22 cellular contexts compared by ENCODE assay signal in genomic region chr17:70882504-70882903, GRCh38.
A peak's percentile ranks its signal among the peaks of the same experiment; 100 is the strongest.
DNase-seq lines count a peak whose midpoint lies in the region; ATAC-seq and TF ChIP-seq lines count a peak whose summit lies in the region.
"Had no signal": no experiment of that assay in that cellular context is flagged by ENCODE, and none has a peak within 500 bp of the region (broad histone marks: within the 10 kb centered on the region; RNA-seq: fewer than 3 reads in every experiment).

No MANE protein-coding gene starts in this region.

- no peaks in the 10 kb centered on the region for H3K9me3 ChIP-seq in prostate gland

- no peaks in the 10 kb centered on the region; the same call in 1 of the 2 replicates for H3K27me3 Mint-ChIP-seq in WTC11 (ENCODE audit: low read depth)
- H3K27me3 Mint-ChIP-seq: B cell, T-cell had no signal

- H3K4me1 Mint-ChIP-seq in WTC11 = peaks cover 16% of the 10 kb centered on the region
- H3K4me1 Mint-ChIP-seq: B cell, T-cell had no signal

- no peak overlapping the region for H3K27ac Mint-ChIP-seq in WTC11
- H3K27ac Mint-ChIP-seq: B cell, T-cell had no signal

- TF ChIP-seq POLR2A in prostate gland (IDR thresholded peaks at IDR 0.05) = no peak

- 78% methylated on average over 6 of the region's 6 CpGs for WGBS in prostate gland

- DNase-seq in HPDE6-E6E7 (ENCODE audit: extremely low spot score) = peak; percentile 3
- no peak for DNase-seq in WTC11 (ENCODE audit: low spot score)
- DNase-seq in iPS-NIHi11 (ENCODE audit: low spot score) = peak; percentile 20
- no peak for DNase-seq in prostate gland (ENCODE audit: low spot score)
- DNase-seq in glomerular visceral epithelial cell (ENCODE audit: extremely low spot score) = no peak
- DNase-seq: Calu3, GOT3, KBM-7, NCI-H1105 treated with DMSO at 0.1 percent for 48 hours, NCI-H146, NCI-H1930, NCI-H2107, NCI-H524, NCI-H82, SHP77, T-cell had no signal

- H3K4me1 ChIP-seq in prostate gland (replicated peaks) = no peaks in the 10 kb centered on the region

- no peak overlapping the region for H3K4me3 Mint-ChIP-seq in WTC11
- H3K4me3 Mint-ChIP-seq: B cell, T-cell had no signal

- H3K9me3 Mint-ChIP-seq in WTC11 = peaks cover 19% of the 10 kb centered on the region

- CTCF ChIA-PET in WTC11 (lab: Charles Lee) = no interaction called here

- no peaks in the 10 kb centered on the region for H3K27me3 ChIP-seq in prostate gland (replicated peaks; ENCODE audit: insufficient read depth)

- H3K27ac ChIP-seq in prostate gland = no peak overlapping the region
- H3K27ac ChIP-seq: C4-2B, RWPE1 had no signal

- peaks cover 5% of the 10 kb centered on the region; the same call in 1 of the 2 replicates for H3K36me3 Mint-ChIP-seq in WTC11
- H3K36me3 Mint-ChIP-seq: T-cell had no signal

- ATAC-seq in WTC11 (peak; percentile 87), GM21576 (IDR thresholded peaks at IDR 0.05; ENCODE audit: unreplicated experiment) (no peak), GM18858 (IDR thresholded peaks at IDR 0.05; ENCODE audit: unreplicated experiment) (no peak)
- ATAC-seq: Panc1, T-cell had no signal

- H3K4me3 ChIP-seq in prostate gland = no peak overlapping the region

- intact Hi-C loops in prostate gland (cut with DNase I) = no loop called here

- no peaks in the 10 kb centered on the region for H3K36me3 ChIP-seq in prostate gland

- TF ChIP-seq CTCF in WTC11 (IDR thresholded peaks at IDR 0.05) (no peak), prostate gland (IDR thresholded peaks at IDR 0.05) (no peak)

- POLR2A ChIA-PET in WTC11 (lab: Charles Lee) = no interaction called here

TF ChIP-seq in WTC11, 78 proteins besides CTCF, POLR2A, EP300 and RAD21:
- TF ChIP-seq JUN (CRISPR knock-in tag; IDR thresholded peaks at IDR 0.05) (no peak), NR1H2 (CRISPR knock-in tag; IDR thresholded peaks at IDR 0.05) (no peak), GABPB1 (CRISPR knock-in tag; IDR thresholded peaks at IDR 0.05) (no peak), USF2 (CRISPR knock-in tag; IDR thresholded peaks at IDR 0.05) (no peak), MXD4 (CRISPR knock-in tag; IDR thresholded peaks at IDR 0.05; ENCODE audit: borderline replicate concordance) (no peak), RELA (CRISPR knock-in tag; IDR thresholded peaks at IDR 0.05; ENCODE audit: borderline replicate concordance) (no peak), ZNF263 (CRISPR knock-in tag; IDR thresholded peaks at IDR 0.05; ENCODE audit: low read depth) (no peak), SP1 (CRISPR knock-in tag; conservative IDR thresholded peaks at IDR 0.05) (no peak), CREB1 (CRISPR knock-in tag; IDR thresholded peaks at IDR 0.05) (no peak), MYBL2 (CRISPR knock-in tag; IDR thresholded peaks at IDR 0.05) (no peak), TP53 (CRISPR knock-in tag; IDR thresholded peaks at IDR 0.05) (no peak), ZNF121 (CRISPR knock-in tag; IDR thresholded peaks at IDR 0.05) (no peak)
- TF ChIP-seq, protein P1, sequence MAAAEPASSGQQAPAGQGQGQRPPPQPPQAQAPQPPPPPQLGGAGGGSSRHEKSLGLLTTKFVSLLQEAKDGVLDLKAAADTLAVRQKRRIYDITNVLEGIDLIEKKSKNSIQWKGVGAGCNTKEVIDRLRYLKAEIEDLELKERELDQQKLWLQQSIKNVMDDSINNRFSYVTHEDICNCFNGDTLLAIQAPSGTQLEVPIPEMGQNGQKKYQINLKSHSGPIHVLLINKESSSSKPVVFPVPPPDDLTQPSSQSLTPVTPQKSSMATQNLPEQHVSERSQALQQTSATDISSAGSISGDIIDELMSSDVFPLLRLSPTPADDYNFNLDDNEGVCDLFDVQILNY (CRISPR knock-in tag; IDR thresholded peaks at IDR 0.05) = no peak

Comparison
In these comparisons a context has a peak if more than half of its experiments do, and no peak if none do; other contexts are left out.
1. DNase-seq: peak in HPDE6-E6E7 (single experiment) and iPS-NIHi11 (single experiment); none in WTC11 (single experiment), prostate gland (single experiment) and glomerular visceral epithelial cell (single experiment).